12 cellular contexts compared by ENCODE assay signal in the genomic region with DNA sequence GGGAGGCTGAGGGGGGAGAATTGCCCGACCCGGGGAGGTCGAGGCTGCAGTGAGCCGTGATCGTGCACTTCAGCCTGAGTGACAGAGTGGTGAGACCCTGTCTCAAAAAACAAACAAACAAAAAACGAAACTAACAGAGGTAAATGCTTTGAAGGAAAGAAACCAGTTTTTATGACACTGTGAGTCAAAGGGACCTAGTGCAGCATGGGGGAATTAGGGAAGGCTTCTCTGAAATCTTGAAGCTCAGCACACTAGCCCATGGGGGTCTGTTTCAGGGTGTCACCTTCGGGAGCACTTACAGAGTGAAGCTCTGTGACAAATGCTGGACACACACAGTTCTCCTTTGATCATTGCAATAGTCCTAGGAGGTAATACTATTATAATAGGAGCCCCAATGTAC. TPM values are rescaled to one million over a fixed set of nuclear protein-coding genes. Genes with fewer than 3 reads are reported as not detected.
DNase-seq lines count a peak whose midpoint lies in the region; ATAC-seq, FAIRE-seq and TF ChIP-seq lines count a peak whose summit lies in the region.
"Had no signal": no experiment of that assay in that cellular context is flagged by ENCODE, and none has a peak within 500 bp of the region (broad histone marks: within the 10 kb centered on the region; RNA-seq: fewer than 3 reads in every experiment).

No MANE protein-coding gene starts in this region.

- H3K9me3 Mint-ChIP-seq in endodermal cell, result peaks cover 15% of the 10 kb centered on the region

- H2BK15ac ChIP-seq in neuronal stem cell (ENCODE audit: low read length), result no peak overlapping the region

- H3K18ac ChIP-seq in neuronal stem cell (ENCODE audit: low read length), result no peak overlapping the region

- POLR2A ChIA-PET in PC-3 (lab: Charles Lee; ENCODE audit: unreplicated experiment), result interaction anchor here (0.5 to 0.7 kb wide), 3 partner anchors 21 to 142 kb away, joined by 3 to 5 read pairs (median 4); no protein-coding TSS in a partner anchor

- no peaks in the 10 kb centered on the region for H3K27me3 Mint-ChIP-seq in endodermal cell (ENCODE audit: insufficient read depth)

- BruUV-seq in PC-3 (replicated peaks; lab: Mats Ljungman, UMichigan), result no TSS peak

- H3K14ac ChIP-seq in neuronal stem cell (ENCODE audit: low read length), result no peak overlapping the region

- H2BK5ac ChIP-seq in neuronal stem cell (ENCODE audit: low read length), result no peak overlapping the region

- H3K9me3 ChIP-seq in PC-3 (ENCODE audit: low read length) (no peaks in the 10 kb centered on the region), endodermal cell (ENCODE audit: control insufficient read depth, low read length) (peaks cover 16% of the 10 kb centered on the region), neuronal stem cell (replicated peaks in 1 of 2; ENCODE audit: control insufficient read depth in 2 of 2, insufficient read depth in 1 of 2, low read depth in 1 of 2, low read length in 2 of 2) (peaks cover 0 to 4% of the 10 kb centered on the region in 2 donors)
- H3K9me3 ChIP-seq: neutrophil had no signal

- no peaks in the 10 kb centered on the region for H3K9me2 ChIP-seq in PC-3 (replicated peaks; ENCODE audit: low read length)

- H3K79me2 ChIP-seq in ACC112 (ENCODE audit: control insufficient read depth, insufficient read depth, low read length, unreplicated experiment) (no peaks in the 10 kb centered on the region), PC-3 (ENCODE audit: low read length) (no peaks in the 10 kb centered on the region)

- H3K27me3 ChIP-seq in ACC112 (ENCODE audit: insufficient read depth, low read length) (no peaks in the 10 kb centered on the region), PC-3 (ENCODE audit: low read length) (no peaks in the 10 kb centered on the region), endodermal cell (ENCODE audit: control insufficient read depth, insufficient read depth, low read length, poor library complexity, severe bottlenecking) (no peaks in the 10 kb centered on the region), neuronal stem cell (ENCODE audit: control insufficient read depth in 3 of 3, insufficient read depth in 3 of 3, low read depth in 1 of 3, low read length in 3 of 3) (no peaks in the 10 kb centered on the region)
- H3K27me3 ChIP-seq: neutrophil had no signal

- H3K4me3 ChIP-seq in ACC112 (ENCODE audit: low read depth, low read length) (peak overlapping the region; percentile 51), PC-3 (ENCODE audit: low read length) (peak overlapping the region; percentile 5; the same call in 1 of the 2 replicates), endodermal cell (ENCODE audit: low read length) (no peak overlapping the region), neuronal stem cell (ENCODE audit: low read length in 2 of 2) (no peak overlapping the region)

- H3K4me1 Mint-ChIP-seq in endodermal cell, result peaks cover 23% of the 10 kb centered on the region

- H3K36me3 ChIP-seq in ACC112 (ENCODE audit: insufficient read depth, low read length) (peaks cover 5% of the 10 kb centered on the region; the same call in 1 of the 2 replicates), PC-3 (ENCODE audit: low read depth, low read length) (no peaks in the 10 kb centered on the region), endodermal cell (ENCODE audit: control insufficient read depth, insufficient read depth, low read length) (no peaks in the 10 kb centered on the region), neuronal stem cell (replicated peaks in 1 of 2; ENCODE audit: control insufficient read depth in 2 of 2, insufficient read depth in 2 of 2, low read length in 2 of 2) (no peaks in the 10 kb centered on the region)
- H3K36me3 ChIP-seq: neutrophil had no signal

- H4K20me1 ChIP-seq in PC-3 (ENCODE audit: low read length), result no peaks in the 10 kb centered on the region

- H3K4me2 ChIP-seq in PC-3 (ENCODE audit: low read length), result peak overlapping the region; percentile 63
- no peak overlapping the region for H3K4me2 ChIP-seq in neuronal stem cell (ENCODE audit: insufficient read depth, low read length, poor library complexity, severe bottlenecking)

- peak overlapping the region; percentile 40 for H3K9ac ChIP-seq in PC-3 (ENCODE audit: low read length)
- H3K9ac ChIP-seq in endodermal cell (ENCODE audit: extremely low read depth, low read length, poor library complexity, severe bottlenecking), result no peak overlapping the region
- H3K9ac ChIP-seq in neuronal stem cell (ENCODE audit: low read depth, low read length, poor library complexity), result no peak overlapping the region

- peak overlapping the region; percentile 59 for H3K27ac Mint-ChIP-seq in endodermal cell

- FAIRE-seq in HTR-8/SVneo (lab: Jason Lieb, UNC), result no peak

- H4K91ac ChIP-seq in neuronal stem cell (ENCODE audit: low read depth, low read length, poor library complexity), result no peak overlapping the region

- H3K23ac ChIP-seq in neuronal stem cell (ENCODE audit: low read depth, low read length, poor library complexity), result no peak overlapping the region

- H3K79me1 ChIP-seq in neuronal stem cell (ENCODE audit: low read depth, low read length), result no peaks in the 10 kb centered on the region

- peaks cover 25% of the 10 kb centered on the region for H3K4me1 ChIP-seq in ACC112 (ENCODE audit: control insufficient read depth, insufficient read depth, low read length, unreplicated experiment)
- H3K4me1 ChIP-seq in PC-3 (ENCODE audit: insufficient read depth, low read length), result peaks cover 22% of the 10 kb centered on the region
- peaks cover 4% of the 10 kb centered on the region for H3K4me1 ChIP-seq in endodermal cell (ENCODE audit: control insufficient read depth, insufficient read depth, low read length)
- H3K4me1 ChIP-seq in neuronal stem cell (ENCODE audit: control insufficient read depth in 2 of 2, insufficient read depth in 1 of 2, low read depth in 1 of 2, low read length in 2 of 2), result peaks cover 0 to 13% of the 10 kb centered on the region in 2 donors

- H3K4me3 Mint-ChIP-seq in endodermal cell, result no peak overlapping the region

- no peak overlapping the region for H2BK12ac ChIP-seq in neuronal stem cell (ENCODE audit: low read length)

- H2BK120ac ChIP-seq in neuronal stem cell (ENCODE audit: low read depth, low read length), result no peak overlapping the region

- peak; percentile 23 for ATAC-seq in PC-3
- ATAC-seq in HG02642 (IDR thresholded peaks at IDR 0.05; ENCODE audit: poor library complexity, unreplicated experiment), result no peak
- no peak for ATAC-seq in GM18858 (IDR thresholded peaks at IDR 0.05; ENCODE audit: unreplicated experiment)

- WGBS in endodermal cell (ENCODE audit: insufficient coverage in 1 of 2, insufficient read length in 1 of 2), 2 experiments, result 92 to 93% methylated on average over 6 to 7 of the region's 7 CpGs
- WGBS in neuronal stem cell (ENCODE audit: extremely low coverage in 2 of 2, insufficient read length in 2 of 2, insufficient replicate concordance in 1 of 2), 2 donors, result no CpG with 5 or more reads among the region's 7 CpGs

- intact Hi-C loops in PC-3 (cut with micrococcal nuclease), result no loop called here

- CTCF ChIA-PET in PC-3 (lab: Charles Lee), result no interaction called here

- no peak overlapping the region for H2AK5ac ChIP-seq in neuronal stem cell (ENCODE audit: low read depth, low read length)

- H2AFZ ChIP-seq in ACC112 (ENCODE audit: low read length, unreplicated experiment), result no peak overlapping the region
- no peak overlapping the region for H2AFZ ChIP-seq in PC-3 (ENCODE audit: low read length)
- peak overlapping the region; percentile 90 for H2AFZ ChIP-seq in neuronal stem cell (ENCODE audit: low read length)

- no peaks in the 10 kb centered on the region for H3F3A ChIP-seq in PC-3 (ENCODE audit: low read length, unreplicated experiment)

- TF ChIP-seq CTCF in PC-3 (conservative IDR thresholded peaks at IDR 0.05; ENCODE audit: low read depth, low read length) (no peak), endodermal cell (conservative IDR thresholded peaks at IDR 0.05) (no peak)

- peak overlapping the region; percentile 80; the same call in 1 of the 2 replicates for H3K27ac ChIP-seq in ACC112 (ENCODE audit: low read depth, low read length)
- peak overlapping the region; percentile 71 for H3K27ac ChIP-seq in PC-3 (ENCODE audit: low read length)
- no peak overlapping the region for H3K27ac ChIP-seq in endodermal cell (ENCODE audit: low read depth, low read length)
- H3K27ac ChIP-seq in neuronal stem cell (replicated peaks; ENCODE audit: low read length), result no peak overlapping the region
- H3K27ac ChIP-seq: neutrophil had no signal

- H3K4ac ChIP-seq in neuronal stem cell (ENCODE audit: low read length), result no peak overlapping the region

- H4K8ac ChIP-seq in neuronal stem cell (ENCODE audit: low read depth, low read length), result no peak overlapping the region

- no peak for DNase-seq in PC-3
- no peak for DNase-seq in endodermal cell
- no peak for DNase-seq in neuronal stem cell (ENCODE audit: low spot score)
- no peak for DNase-seq in 8988T
- no peak for DNase-seq in HTR-8/SVneo (ENCODE audit: insufficient read length, low spot score)
- DNase-seq: cerebellar nuclear complex, COR-L47, NCI-H1930 had no signal

- peaks cover 2% of the 10 kb centered on the region for H3K36me3 Mint-ChIP-seq in endodermal cell (ENCODE audit: low read depth)

RNA-seq across cellular contexts. Expression of gene ITPRIPL2, which starts 16.6 kb away (rescaled TPM):
- total RNA-seq in PC-3 (2014; rRNA removed), result 21.6 and 31.5 TPM in 2 replicates
- total RNA-seq in endodermal cell, result 10 to 100 TPM; 13.4 to 19.3 TPM
- 5.7 TPM for polyA plus RNA-seq in endodermal cell (2013, experiment 1 of 2)
- 5.9 TPM for polyA plus RNA-seq in endodermal cell (2013, experiment 2 of 2)
- polyA plus RNA-seq in neuronal stem cell (2013, experiment 1 of 2), result 3.2 TPM
- 3.5 TPM for polyA plus RNA-seq in neuronal stem cell (2013, experiment 2 of 2)

RNA-seq across cellular contexts. Expression of gene SYT17, which starts 37.7 kb away (rescaled TPM):
- total RNA-seq in PC-3 (2014; rRNA removed) (10.8 and 11.8 TPM in 2 replicates), endodermal cell (10 to 100 TPM; 11.2 to 11.5 TPM)
- polyA plus RNA-seq in endodermal cell (2013, experiment 1 of 2), result 7.0 TPM
- 7.9 TPM for polyA plus RNA-seq in endodermal cell (2013, experiment 2 of 2)
- polyA plus RNA-seq in neuronal stem cell (2013, experiment 1 of 2), result 19.4 TPM
- 21.3 TPM for polyA plus RNA-seq in neuronal stem cell (2013, experiment 2 of 2)

Comparison
In these comparisons a context has a peak if more than half of its experiments do, and no peak if none do; other contexts are left out.
1. H3K27ac ChIP-seq: peak in ACC112 (single experiment) and PC-3 (single experiment); none in endodermal cell (single experiment) and neuronal stem cell (single experiment).
2. H3K4me3 ChIP-seq: peak in ACC112 (single experiment) and PC-3 (single experiment); none in endodermal cell (single experiment) and neuronal stem cell (0 of 2).